27 cellular contexts compared by ENCODE assay signal in genomic region chr1:184616504-184616903, GRCh38.
"Had no signal": no experiment of that assay in that cellular context is flagged by ENCODE, and none has a peak within 500 bp of the region (broad histone marks: within the 10 kb centered on the region; RNA-seq: fewer than 3 reads in every experiment).

No MANE protein-coding gene starts in this region.

- H3K4me2 ChIP-seq: neural progenitor cell had no signal

- H3K9me3 ChIP-seq: left ventricle myocardium inferior, ovary, right atrium auricular region, stomach, testis, thyroid gland, transverse colon, upper lobe of right lung, uterus had no signal

- H3K27me3 ChIP-seq: neural progenitor cell, ovary, right atrium auricular region, stomach, testis, thyroid gland, transverse colon, upper lobe of right lung, uterus had no signal

- ATAC-seq: natural killer cell; sciatic nerve; stimulated activated naive B cell treated with anti-CD40 and anti-IgM and Interleukin-4, amounts not matched to agents 10 μg/mL and 1 μg/mL and 100 μg/mL, for 72 hours; stimulated activated naive CD8-positive, alpha-beta T cell treated with anti-CD3 and anti-CD28 coated beads, Interleukin-15, Interleukin-2, amounts not matched to agents 100 U/mL and 50 U/mL, for 24 hours; upper lobe of right lung had no signal

- DNase-seq: hypothalamus; immature natural killer cell; kidney; left ventricle myocardium inferior; mesendoderm; naive B cell; natural killer cell; nephron progenitor cell; ovary; stimulated activated CD4-positive, alpha-beta T cell treated with anti-CD3 and anti-CD28 coated beads, Interleukin-12 subunit alpha, Interleukin-12 subunit beta, amount 100 ng/mL, for 4 hours; stimulated activated CD4-positive, alpha-beta T cell treated with anti-CD3 and anti-CD28 coated beads, Interleukin-15, amount 100 ng/mL, for 24 hours; stimulated activated CD4-positive, alpha-beta T cell treated with anti-CD3 and anti-CD28 coated beads, Interleukin-2, amount 100 ng/mL, for 24 hours; stimulated activated CD4-positive, alpha-beta T cell treated with anti-CD3 and anti-CD28 coated beads, Interleukin-4, amount 100 ng/mL, for 1 hour; stimulated activated naive B cell treated with anti-CD40 and anti-IgM and Interleukin-4, amounts not matched to agents 10 μg/mL and 1 μg/mL and 100 μg/mL, for 72 hours; stimulated activated naive CD8-positive, alpha-beta T cell treated with anti-CD3 and anti-CD28 coated beads, Interleukin-15, Interleukin-2, amounts not matched to agents 100 U/mL and 50 U/mL, for 24 hours; stomach; testis; thyroid gland; transverse colon; upper lobe of right lung; uterus had no signal

- H3K9ac ChIP-seq: neural progenitor cell had no signal

- H2AFZ ChIP-seq: neural progenitor cell had no signal

- H3K4me3 ChIP-seq: left ventricle myocardium inferior, lung, neural progenitor cell, ovary, right atrium auricular region, skin epidermis, stomach, testis, thyroid gland, transverse colon, upper lobe of right lung, uterus had no signal

- H3K36me3 ChIP-seq: neural progenitor cell, ovary, right atrium auricular region, thyroid gland, transverse colon, upper lobe of right lung, uterus had no signal

- H3K4me1 ChIP-seq: thyroid gland, uterus had no signal

- H3K27ac ChIP-seq: neural progenitor cell, ovary, right atrium auricular region, skin epidermis, testis, thyroid gland, transverse colon, upper lobe of right lung, uterus had no signal

- FAIRE-seq: islet of Langerhans, kidney had no signal
